14 cellular contexts compared by ENCODE assay signal in the genomic region with DNA sequence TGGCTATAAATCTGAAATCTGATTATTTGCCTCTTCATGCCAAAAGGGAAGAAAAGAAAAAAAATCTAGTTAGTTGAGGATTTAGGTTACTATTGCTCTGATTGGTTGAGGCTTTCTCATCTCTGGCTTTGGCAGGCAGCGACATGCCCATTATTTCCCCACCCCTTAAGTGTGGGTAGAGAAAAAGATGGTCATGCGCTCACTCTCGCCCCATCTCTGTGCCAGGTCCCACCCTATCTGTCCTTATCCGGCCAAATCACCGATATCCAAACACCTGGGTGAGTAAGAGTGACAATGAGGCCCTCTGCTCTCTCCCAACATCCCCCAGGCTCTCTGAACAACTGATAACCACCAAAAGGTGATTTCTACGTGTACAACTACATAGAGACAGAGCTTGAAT.
"Had no signal": no experiment of that assay in that cellular context is flagged by ENCODE, and none has a peak within 500 bp of the region (broad histone marks: within the 10 kb centered on the region; RNA-seq: fewer than 3 reads in every experiment).

No MANE protein-coding gene starts in this region.

- H3K27me3 ChIP-seq: body of pancreas, esophagus muscularis mucosa, sigmoid colon, tibial nerve had no signal

- H3K9me3 ChIP-seq: body of pancreas, esophagus muscularis mucosa, heart left ventricle, sigmoid colon, tibial nerve had no signal

- H3K4me1 ChIP-seq: body of pancreas, sigmoid colon had no signal

- DNase-seq: activated CD4-positive, alpha-beta T cell treated with anti-CD3 and anti-CD28 coated beads for 48 hours; activated CD8-positive, alpha-beta memory T cell treated with anti-CD3 and anti-CD28 coated beads for 24 hours; activated naive CD4-positive, alpha-beta T cell treated with anti-CD3 and anti-CD28 coated beads for 36 hours; body of pancreas; dermis blood vessel endothelial cell; foreskin melanocyte; heart left ventricle; kidney; left ventricle myocardium superior; sigmoid colon; stimulated activated CD4-positive, alpha-beta T cell treated with anti-CD3 and anti-CD28 coated beads, Interleukin-15, amount 100 ng/mL, for 24 hours had no signal

- H3K4me3 ChIP-seq: body of pancreas, esophagus muscularis mucosa, heart left ventricle, sigmoid colon, tibial nerve had no signal

- H3K9me3 Mint-ChIP-seq: activated naive CD4-positive, alpha-beta T cell treated with anti-CD3 and anti-CD28 coated beads for 36 hours had no signal

- H3K27ac ChIP-seq: body of pancreas, esophagus muscularis mucosa, sigmoid colon, tibial nerve had no signal

- H3K36me3 ChIP-seq: esophagus muscularis mucosa, heart left ventricle, sigmoid colon, tibial nerve had no signal

- H3K27ac Mint-ChIP-seq: activated naive CD4-positive, alpha-beta T cell treated with anti-CD3 and anti-CD28 coated beads for 36 hours; T-helper 1 cell treated with Interleukin-12 subunit alpha and Interleukin-12 subunit beta and Interleukin-4 antibody, amounts not matched to agents 30 μg/mL and 1 μg/mL, for 36 hours had no signal

- H3K4me3 Mint-ChIP-seq: activated naive CD4-positive, alpha-beta T cell treated with anti-CD3 and anti-CD28 coated beads for 36 hours; T-helper 1 cell treated with Interleukin-12 subunit alpha and Interleukin-12 subunit beta and Interleukin-4 antibody, amounts not matched to agents 30 μg/mL and 1 μg/mL, for 36 hours had no signal
